In genomic region chr17:3558603-3559269, GRCh38 we compare ENCODE assay signal across 8 cellular contexts. TPM values are rescaled to one million over a fixed set of nuclear protein-coding genes. Genes with fewer than 3 reads are reported as not detected.
DNase-seq lines count a peak whose midpoint lies in the region; ATAC-seq and TF ChIP-seq lines count a peak whose summit lies in the region.

No MANE protein-coding gene starts in this region.

- H3K4me3 ChIP-seq in gastroesophageal sphincter = no peak overlapping the region

- H3K4me1 ChIP-seq in gastroesophageal sphincter = peaks cover 0 to 12% (median 0%) of the 10 kb centered on the region in 3 donors

- peaks cover 52% of the 10 kb centered on the region for H3K27me3 ChIP-seq in gastroesophageal sphincter

- peaks cover 2% of the 10 kb centered on the region for H3K27me3 Mint-ChIP-seq in activated CD4-positive, alpha-beta memory T cell treated with anti-CD3 and anti-CD28 coated beads for 36 hours

- TF ChIP-seq CTCF in GM20000 (IDR thresholded peaks at IDR 0.05; ENCODE audit: extremely low read depth, missing control alignments) (no peak), gastroesophageal sphincter (IDR thresholded peaks at IDR 0.05) (no peak)

- CTCF ChIA-PET in activated CD4-positive, alpha-beta memory T cell treated with anti-CD3 and anti-CD28 coated beads for 36 hours (lab: Charles Lee) = no interaction called here

- no peaks in the 10 kb centered on the region for H3K36me3 ChIP-seq in gastroesophageal sphincter

- POLR2A ChIA-PET in activated CD4-positive, alpha-beta memory T cell treated with anti-CD3 and anti-CD28 coated beads for 36 hours (lab: Charles Lee) = interaction anchor here (1.3 kb wide), 2 partner anchors 81 to 519 kb away, joined by 3 to 4 read pairs; no protein-coding TSS in a partner anchor

- H3K27ac ChIP-seq in gastroesophageal sphincter = peak overlapping the region in 2 of 4 donors; percentile 31 to 47

- 11 to 40% methylated on average over 1 to 11 of the region's 25 CpGs for WGBS in gastroesophageal sphincter (ENCODE audit: low coverage in 1 of 2), 2 donors

- ATAC-seq in HG03571 (IDR thresholded peaks at IDR 0.05; ENCODE audit: unreplicated experiment) (peak; percentile 74), gastroesophageal sphincter (peak; percentile 44)

- TF ChIP-seq POLR2A in gastroesophageal sphincter (IDR thresholded peaks at IDR 0.05) = no peak

- H3K4me3 Mint-ChIP-seq in activated CD4-positive, alpha-beta memory T cell treated with anti-CD3 and anti-CD28 coated beads for 36 hours = no peak overlapping the region

- peaks cover 35% of the 10 kb centered on the region for H3K4me1 Mint-ChIP-seq in activated CD4-positive, alpha-beta memory T cell treated with anti-CD3 and anti-CD28 coated beads for 36 hours (ENCODE audit: low read depth)

- H3K27ac Mint-ChIP-seq in activated CD4-positive, alpha-beta memory T cell treated with anti-CD3 and anti-CD28 coated beads for 36 hours = peak overlapping the region; percentile 77

- intact Hi-C loops in activated CD4-positive, alpha-beta memory T cell treated with anti-CD3 and anti-CD28 coated beads for 36 hours (cut with micrococcal nuclease) = loop anchor here (5.0 kb wide), 1 partner anchor 84 kb away; no protein-coding TSS in a partner anchor

- peak; percentile 87 for DNase-seq in Daoy (ENCODE audit: low read depth)
- peak; percentile 91 for DNase-seq in GM20000 (ENCODE audit: low spot score)
- DNase-seq in activated CD4-positive, alpha-beta memory T cell treated with anti-CD3 and anti-CD28 coated beads for 36 hours = peak; percentile 85
- DNase-seq in stimulated activated CD8-positive, alpha-beta memory T cell treated with anti-CD3 and anti-CD28 coated beads, Interleukin-15, amount 100 ng/mL, for 48 hours (ENCODE audit: low read depth in 2 of 2) = peak; percentile 43 to 46
- DNase-seq in NCI-H524 (lab: John Stamatoyannopoulos, UW) = no peak
- DNase-seq in occipital lobe (lab: John Stamatoyannopoulos, UW) = no peak

- no peaks in the 10 kb centered on the region for H3K9me3 ChIP-seq in gastroesophageal sphincter

- no peaks in the 10 kb centered on the region for H3K36me3 Mint-ChIP-seq in activated CD4-positive, alpha-beta memory T cell treated with anti-CD3 and anti-CD28 coated beads for 36 hours

- H3K9me3 Mint-ChIP-seq in activated CD4-positive, alpha-beta memory T cell treated with anti-CD3 and anti-CD28 coated beads for 36 hours = no peaks in the 10 kb centered on the region

- no peak for TF ChIP-seq EP300 in gastroesophageal sphincter (IDR thresholded peaks at IDR 0.05)

RNA-seq across cellular contexts. Expression of gene TRPV3, which starts 1.1 kb away (rescaled TPM):
- total RNA-seq in Daoy (2014; rRNA removed; shearing (Covaris generic)) = 0.42 and 0.97 TPM in 2 replicates
- under 1 TPM; 0.77 to 0.97 TPM for total RNA-seq in activated CD4-positive, alpha-beta memory T cell treated with anti-CD3 and anti-CD28 coated beads for 36 hours
- total RNA-seq in gastroesophageal sphincter = under 1 TPM; 0.31 to 0.82 (median 0.70) TPM
- total RNA-seq in occipital lobe = 0.47 TPM

RNA-seq across cellular contexts. Expression of gene TRPV1, which starts 50.5 kb away (rescaled TPM):
- total RNA-seq in Daoy (2014; rRNA removed; shearing (Covaris generic)) = 1.1 and 3.0 TPM in 2 replicates
- total RNA-seq in activated CD4-positive, alpha-beta memory T cell treated with anti-CD3 and anti-CD28 coated beads for 36 hours = 1 to 10 TPM; 2.9 to 3.0 TPM
- 1 to 10 TPM; 1.9 to 6.3 (median 4.1) TPM for total RNA-seq in gastroesophageal sphincter
- total RNA-seq in occipital lobe = 3.3 TPM

Comparison
In these comparisons a context has a peak if more than half of its experiments do, and no peak if none do; other contexts are left out.
1. DNase-seq: peak in Daoy (single experiment), GM20000 (single experiment), activated CD4-positive, alpha-beta memory T cell treated with anti-CD3 and anti-CD28 coated beads for 36 hours (single experiment) and stimulated activated CD8-positive, alpha-beta memory T cell treated with anti-CD3 and anti-CD28 coated beads, Interleukin-15, amount 100 ng/mL, for 48 hours (2 of 2); none in NCI-H524 (0 of 2) and occipital lobe (single experiment).